In genomic region chr19:18000480-18000980, GRCh38 we compare ENCODE assay signal across 8 cellular contexts. TPM values are rescaled to one million over a fixed set of nuclear protein-coding genes. Genes with fewer than 3 reads are reported as not detected.
A peak's percentile ranks its signal among the peaks of the same experiment; 100 is the strongest.
DNase-seq lines count a peak whose midpoint lies in the region; ATAC-seq and TF ChIP-seq lines count a peak whose summit lies in the region.

No MANE protein-coding gene starts in this region.

- intact Hi-C loops in heart left ventricle (cut with DNase I) = loop anchor here in 1 of 10 donors (10.0 kb wide), 1 partner anchor 154 kb away; the partner anchor contains the start of gene PIK3R2
- intact Hi-C loops in Right ventricle myocardium inferior (cut with DNase I) = no loop called here
- intact Hi-C loops in activated T-helper 1 cell treated with anti-CD3 and anti-CD28 coated beads, Interleukin-12 subunit alpha, Interleukin-12 subunit beta, Interleukin-2, Interleukin-4 antibody, amounts not matched to agents 30 ng/mL and 10 ng/mL and 1 ng/mL, durations not matched to agents 14 hours and 24 hours and 36 hours (cut with micrococcal nuclease) = loop anchor here (1.0 to 10.0 kb wide), 2 partner anchors 8 to 324 kb away; partner anchors contain the start of genes ARRDC2 and LSM4
- intact Hi-C loops in left lung (cut with DNase I) = no loop called here
- intact Hi-C loops in upper lobe of right lung (cut with DNase I) = no loop called here
- intact Hi-C loops in aorta (cut with DNase I) = loop anchor here (10.0 kb wide), 1 partner anchor 154 kb away; the partner anchor contains the start of gene PIK3R2 (in 2 of the 2)

- in situ Hi-C loops in GM13977 (cut with MboI; ENCODE audit: low pct_unique_long_range_greater_than_20kb, low sequenced_read_pairs, unreplicated experiment) = no loop called here

- H3K27me3 Mint-ChIP-seq in activated T-helper 1 cell treated with anti-CD3 and anti-CD28 coated beads, Interleukin-12 subunit alpha, Interleukin-12 subunit beta, Interleukin-2, Interleukin-4 antibody, amounts not matched to agents 30 ng/mL and 10 ng/mL and 1 ng/mL, durations not matched to agents 14 hours and 24 hours and 36 hours (ENCODE audit: insufficient read depth) = peaks cover 5% of the 10 kb centered on the region

- peak overlapping the region; percentile 81 for H3K4me3 Mint-ChIP-seq in activated T-helper 1 cell treated with anti-CD3 and anti-CD28 coated beads, Interleukin-12 subunit alpha, Interleukin-12 subunit beta, Interleukin-2, Interleukin-4 antibody, amounts not matched to agents 30 ng/mL and 10 ng/mL and 1 ng/mL, durations not matched to agents 14 hours and 24 hours and 36 hours

- H3K36me3 ChIP-seq in heart left ventricle (peaks cover 0 to 3% (median 0%) of the 10 kb centered on the region in 9 donors), left lung (peaks cover 0 to 9% of the 10 kb centered on the region in 2 donors), upper lobe of right lung (no peaks in the 10 kb centered on the region), aorta (ENCODE audit: control insufficient read depth in 1 of 2, insufficient read depth in 2 of 2, low read length in 1 of 2) (no peaks in the 10 kb centered on the region)

- TF ChIP-seq CTCF in heart left ventricle (IDR thresholded peaks at IDR 0.05) = no peak
- TF ChIP-seq CTCF in left lung (IDR thresholded peaks at IDR 0.05) = no peak
- no peak for TF ChIP-seq CTCF in upper lobe of right lung (IDR thresholded peaks at IDR 0.05)
- no peak for TF ChIP-seq CTCF in GM13977 (IDR thresholded peaks at IDR 0.05; ENCODE audit: extremely low read depth, insufficient read depth, missing control alignments)

- H3K27me3 ChIP-seq in heart left ventricle (peaks cover 0 to 11% (median 0%) of the 10 kb centered on the region in 9 donors), left lung (peaks cover 0 to 3% of the 10 kb centered on the region in 2 donors), upper lobe of right lung (no peaks in the 10 kb centered on the region), aorta (ENCODE audit: control insufficient read depth in 1 of 2, insufficient read depth in 2 of 2, low read length in 1 of 2) (no peaks in the 10 kb centered on the region)

- TF ChIP-seq POLR2A in heart left ventricle (IDR thresholded peaks at IDR 0.05) = no peak

- DNase-seq in heart left ventricle (no peak), Right ventricle myocardium inferior (ENCODE audit: missing footprints) (no peak), left lung (no peak), upper lobe of right lung (no peak), aorta (no peak), NCI-H2107 treated with DMSO at 0.1 percent for 48 hours (lab: John Stamatoyannopoulos, UW; ENCODE audit: unreplicated experiment) (no peak), GM13977 (ENCODE audit: low spot score) (no peak)
- no peak for DNase-seq in activated T-helper 1 cell treated with anti-CD3 and anti-CD28 coated beads, Interleukin-12 subunit alpha, Interleukin-12 subunit beta, Interleukin-2, Interleukin-4 antibody, amounts not matched to agents 30 ng/mL and 10 ng/mL and 1 ng/mL, durations not matched to agents 14 hours and 24 hours and 36 hours (ENCODE audit: low spot score)

- peak overlapping the region; percentile 77 to 94 (median 90) for H3K27ac ChIP-seq in heart left ventricle
- H3K27ac ChIP-seq in left lung = peak overlapping the region; percentile 90
- H3K27ac ChIP-seq in upper lobe of right lung = peak overlapping the region; percentile 91
- H3K27ac ChIP-seq in aorta (ENCODE audit: low read depth in 1 of 2, low read length in 2 of 2) = no peak overlapping the region

- H3K9me3 Mint-ChIP-seq in activated T-helper 1 cell treated with anti-CD3 and anti-CD28 coated beads, Interleukin-12 subunit alpha, Interleukin-12 subunit beta, Interleukin-2, Interleukin-4 antibody, amounts not matched to agents 30 ng/mL and 10 ng/mL and 1 ng/mL, durations not matched to agents 14 hours and 24 hours and 36 hours = no peaks in the 10 kb centered on the region

- H3K4me1 ChIP-seq in heart left ventricle = peaks cover 0 to 29% (median 7%) of the 10 kb centered on the region in 12 donors
- peaks cover 0 to 51% of the 10 kb centered on the region in 2 donors for H3K4me1 ChIP-seq in left lung
- H3K4me1 ChIP-seq in upper lobe of right lung = peaks cover 19% of the 10 kb centered on the region
- no peaks in the 10 kb centered on the region for H3K4me1 ChIP-seq in aorta (ENCODE audit: control insufficient read depth in 1 of 2, insufficient read depth in 2 of 2, low read length in 2 of 2)

- H3K9me3 ChIP-seq in heart left ventricle (no peaks in the 10 kb centered on the region), left lung (no peaks in the 10 kb centered on the region), upper lobe of right lung (no peaks in the 10 kb centered on the region), aorta (ENCODE audit: control insufficient read depth, low read length) (no peaks in the 10 kb centered on the region)

- H3K27ac Mint-ChIP-seq in activated T-helper 1 cell treated with anti-CD3 and anti-CD28 coated beads, Interleukin-12 subunit alpha, Interleukin-12 subunit beta, Interleukin-2, Interleukin-4 antibody, amounts not matched to agents 30 ng/mL and 10 ng/mL and 1 ng/mL, durations not matched to agents 14 hours and 24 hours and 36 hours = peak overlapping the region; percentile 95

- 14 to 24% (median 20%) methylated on average over 18 to 21 of the region's 21 CpGs for WGBS in heart left ventricle, 4 donors
- WGBS in aorta, 2 donors = 16 to 31% methylated on average over 12 to 21 of the region's 21 CpGs

- ATAC-seq in heart left ventricle (peak in 1 of 4 donors; percentile 5), Right ventricle myocardium inferior (no peak), left lung (no peak), upper lobe of right lung (no peak), aorta (ENCODE audit: low FRiP score) (no peak)

- H3K4me3 ChIP-seq in heart left ventricle (peak overlapping the region; percentile 45 to 88 (median 82)), left lung (peak overlapping the region; percentile 53 to 85), upper lobe of right lung (peak overlapping the region; percentile 90), aorta (ENCODE audit: low read length in 2 of 2) (no peak overlapping the region)

- peaks cover 9% of the 10 kb centered on the region for H3K36me3 Mint-ChIP-seq in activated T-helper 1 cell treated with anti-CD3 and anti-CD28 coated beads, Interleukin-12 subunit alpha, Interleukin-12 subunit beta, Interleukin-2, Interleukin-4 antibody, amounts not matched to agents 30 ng/mL and 10 ng/mL and 1 ng/mL, durations not matched to agents 14 hours and 24 hours and 36 hours (ENCODE audit: low read depth)

- peaks cover 26% of the 10 kb centered on the region for H3K4me1 Mint-ChIP-seq in activated T-helper 1 cell treated with anti-CD3 and anti-CD28 coated beads, Interleukin-12 subunit alpha, Interleukin-12 subunit beta, Interleukin-2, Interleukin-4 antibody, amounts not matched to agents 30 ng/mL and 10 ng/mL and 1 ng/mL, durations not matched to agents 14 hours and 24 hours and 36 hours (ENCODE audit: low read depth)

RNA-seq across cellular contexts. Expression of gene ARRDC2, which starts 7.4 kb away (rescaled TPM):
- total RNA-seq in heart left ventricle (10 to 100 TPM in 4 of 9 donors, 1 to 10 TPM in 5; 5.8 to 35.5 (median 9.9) TPM), Right ventricle myocardium inferior (17.4 TPM), left lung (10 to 100 TPM; 23.3 to 37.8 TPM), upper lobe of right lung (82.7 TPM), aorta (10 to 100 TPM; 40.6 to 60.5 TPM)
- polyA plus RNA-seq in heart left ventricle (10 to 100 TPM; 14.9 to 26.1 TPM), aorta (100 to 1,000 TPM in 1 of 2 donors, 10 to 100 TPM in 1; 82.5 to 104 TPM)
- total RNA-seq in activated T-helper 1 cell treated with anti-CD3 and anti-CD28 coated beads, Interleukin-12 subunit alpha, Interleukin-12 subunit beta, Interleukin-2, Interleukin-4 antibody, amounts not matched to agents 30 ng/mL and 10 ng/mL and 1 ng/mL, durations not matched to agents 14 hours and 24 hours and 36 hours = 45.0 and 46.1 TPM in 2 replicates

RNA-seq across cellular contexts. Expression of gene KCNN1, which starts 33.6 kb away (rescaled TPM):
- total RNA-seq in heart left ventricle (under 1 TPM in 2 of 9 donors, not detected in 7; 0.07 to 0.27 TPM), Right ventricle myocardium inferior (not detected), left lung (under 1 TPM; 0.06 to 0.10 TPM), upper lobe of right lung (not detected), aorta (under 1 TPM in 1 of 2 donors, not detected in 1; 0.13 TPM)
- polyA plus RNA-seq in heart left ventricle (under 1 TPM; 0.03 to 0.08 TPM), aorta (under 1 TPM in 1 of 2 donors, not detected in 1; 0.13 TPM)
- not detected in 2 replicates for total RNA-seq in activated T-helper 1 cell treated with anti-CD3 and anti-CD28 coated beads, Interleukin-12 subunit alpha, Interleukin-12 subunit beta, Interleukin-2, Interleukin-4 antibody, amounts not matched to agents 30 ng/mL and 10 ng/mL and 1 ng/mL, durations not matched to agents 14 hours and 24 hours and 36 hours

Comparison
In these comparisons a context has a peak if more than half of its experiments do, and no peak if none do; other contexts are left out.
1. H3K27ac ChIP-seq: peak in heart left ventricle (12 of 12), left lung (2 of 2) and upper lobe of right lung (single experiment); none in aorta (0 of 2).
2. H3K4me3 ChIP-seq: peak in heart left ventricle (12 of 12), left lung (2 of 2) and upper lobe of right lung (single experiment); none in aorta (0 of 2).
3. intact Hi-C loops: an anchor here in activated T-helper 1 cell treated with anti-CD3 and anti-CD28 coated beads, Interleukin-12 subunit alpha, Interleukin-12 subunit beta, Interleukin-2, Interleukin-4 antibody, amounts not matched to agents 30 ng/mL and 10 ng/mL and 1 ng/mL, durations not matched to agents 14 hours and 24 hours and 36 hours (1.0 to 10.0 kb wide) and aorta (10.0 kb wide); none called in Right ventricle myocardium inferior, left lung and upper lobe of right lung.